ENCODE assay signal across 19 cellular contexts in the genomic region with DNA sequence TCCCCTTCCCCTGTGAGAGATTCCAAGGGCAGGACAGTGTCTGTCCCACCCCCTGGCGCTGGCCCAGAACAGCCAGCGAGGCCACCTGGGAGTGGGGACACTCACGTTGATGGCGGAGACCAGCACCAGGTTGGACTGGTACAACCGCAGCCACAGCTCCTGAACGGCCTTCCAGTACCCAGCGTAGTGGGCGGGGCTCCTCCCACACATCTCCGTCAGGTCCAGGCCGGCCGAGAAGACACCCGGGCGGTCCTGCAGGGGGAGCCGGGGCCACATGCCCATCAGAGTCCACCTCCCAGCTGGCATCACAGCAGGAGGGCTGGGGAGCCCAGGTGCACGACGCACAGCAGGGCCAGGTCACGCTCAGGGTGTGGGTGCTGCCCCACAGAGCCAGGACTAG. TPM values are rescaled to one million over a fixed set of nuclear protein-coding genes. Genes with fewer than 3 reads are reported as not detected.
DNase-seq lines count a peak whose midpoint lies in the region; ATAC-seq, FAIRE-seq and TF ChIP-seq lines count a peak whose summit lies in the region.
"Had no signal": no experiment of that assay in that cellular context is flagged by ENCODE, and none has a peak within 500 bp of the region (broad histone marks: within the 10 kb centered on the region; RNA-seq: fewer than 3 reads in every experiment).

No MANE protein-coding gene starts in this region.

- no peak overlapping the region for H4K5ac ChIP-seq in IMR-90 (ENCODE audit: low read depth, low read length)
- no peak overlapping the region for H4K5ac ChIP-seq in H1 (ENCODE audit: insufficient read length, low read depth, low read length)

- intact Hi-C loops in Right ventricle myocardium inferior (cut with DNase I) (no loop called here), IMR-90 (cut with micrococcal nuclease) (no loop called here)

- WGBS in IMR-90 (ENCODE audit: extremely low coverage in 2 of 2, insufficient read length in 1 of 2), 2 experiments: 88% methylated on average over 5 of the region's 17 CpGs; no CpG with 5 or more reads in 1 of the 2 experiments
- WGBS in H1 (ENCODE audit: extremely low coverage in 1 of 2, insufficient coverage in 1 of 2, insufficient read length in 1 of 2, insufficient replicate concordance in 2 of 2, low coverage in 1 of 2, low lambda C conversion rate in 2 of 2, missing lambda C conversion rate in 1 of 2), 2 experiments: 93% methylated on average over 17 of the region's 17 CpGs; no CpG with 5 or more reads in 1 of the 2 experiments

- POLR2A ChIA-PET in IMR-90 (lab: Charles Lee; ENCODE audit: unreplicated experiment): no interaction called here
- POLR2A ChIA-PET in H1 (lab: Charles Lee; ENCODE audit: partially characterized antibody): interaction anchor here (1.6 to 1.9 kb wide), 2 partner anchors 7 to 12 kb away, joined by 3 to 5 read pairs; no protein-coding TSS in a partner anchor

- TF ChIP-seq RAD21 in IMR-90 (IDR thresholded peaks at IDR 0.05; ENCODE audit: low read length) (no peak), H1 (IDR thresholded peaks at IDR 0.05 in 1 of 2, conservative IDR thresholded peaks at IDR 0.05 in 1 of 2; ENCODE audit: low read depth in 2 of 2, low read length in 2 of 2) (peak; percentile 13 to 39; a peak in 2 of 4 replicates)

- no peak overlapping the region for H2BK15ac ChIP-seq in IMR-90 (ENCODE audit: low read depth, low read length)
- no peak overlapping the region for H2BK15ac ChIP-seq in H1 (ENCODE audit: low read length)

- H3K56ac ChIP-seq in IMR-90 (ENCODE audit: extremely low read depth, insufficient read depth, low read length) (no peak overlapping the region), H1 (replicated peaks; ENCODE audit: insufficient read length, low read depth, low read length) (no peak overlapping the region)

- H3K4ac ChIP-seq in IMR-90 (ENCODE audit: low read depth, low read length) (no peak overlapping the region), H1 (replicated peaks; ENCODE audit: insufficient read length, low read depth, low read length) (no peak overlapping the region)

- 0 out of 2 replicates have a peak, but pooled peaks cover 2% of the 10 kb centered on the region for H3K9me1 ChIP-seq in IMR-90 (ENCODE audit: insufficient read depth, low read length)

- peak overlapping the region; percentile 42 for H2AK9ac ChIP-seq in IMR-90 (replicated peaks; ENCODE audit: low read depth, low read length, poor library complexity)

- H3K9ac ChIP-seq in IMR-90 (ENCODE audit: low read depth, low read length) (no peak overlapping the region), H1 (replicated peaks in 1 of 4; ENCODE audit: extremely low read depth in 1 of 4, low read depth in 3 of 4, low read length in 3 of 4) (no peak overlapping the region)

- no peak overlapping the region for H3K27ac ChIP-seq in cardiac muscle cell
- no peak overlapping the region for H3K27ac ChIP-seq in IMR-90 (ENCODE audit: insufficient read depth, low read length)
- H3K27ac ChIP-seq in H1 (ENCODE audit: low read depth, low read length): no peak overlapping the region
- H3K27ac ChIP-seq in osteoblast (ENCODE audit: low read depth, low read length): no peak overlapping the region

- H2BK12ac ChIP-seq in H1 (ENCODE audit: low read depth, low read length): no peak overlapping the region

- DNase-seq in cardiac muscle cell (ENCODE audit: low read depth in 1 of 2, low spot score in 1 of 2) (no peak), Right ventricle myocardium inferior (ENCODE audit: missing footprints) (no peak), IMR-90 (no peak), H1 (ENCODE audit: low read depth in 1 of 2, low spot score in 2 of 2) (no peak), osteoblast (ENCODE audit: insufficient read length, low spot score, missing footprints) (peak; percentile 82), NCI-H2029 (lab: John Stamatoyannopoulos, UW) (no peak), globus pallidus (ENCODE audit: low spot score) (no peak)
- DNase-seq: activated naive CD4-positive, alpha-beta T cell treated with anti-CD3 and anti-CD28 coated beads, Interleukin-2, amount 10 ng/mL, durations not matched to agents 7 days and 5 days; activated T-cell treated with anti-CD3 and anti-CD28 coated beads, Interleukin-2, amount 50 U/mL, for 24 hours; CD4-positive, CD25-positive, alpha-beta regulatory T cell; central memory CD4-positive, alpha-beta T cell; foreskin melanocyte; hippocampal formation; NCI-H187; NCI-H226; T-helper 9 cell had no signal

- no peak for TF ChIP-seq EP300 in H1 (IDR thresholded peaks at IDR 0.05; ENCODE audit: borderline replicate concordance in 1 of 2, low read depth in 2 of 2, low read length in 2 of 2)

- CTCF ChIA-PET in IMR-90 (lab: Yijun Ruan, JAX) (interaction anchor here (0.5 kb wide), 1 partner anchor 406 kb away, joined by 7 read pairs; no protein-coding TSS in a partner anchor), H1 (lab: Charles Lee; ENCODE audit: partially characterized antibody) (interaction anchor here (1.1 to 2.1 kb wide), 4 partner anchors 9 to 257 kb away, joined by 3 to 9 read pairs (median 4); a partner anchor contains a TSS)

- H3K4me1 ChIP-seq in cardiac muscle cell (ENCODE audit: low read depth): no peaks in the 10 kb centered on the region
- H3K4me1 ChIP-seq in IMR-90 (ENCODE audit: control insufficient read depth, insufficient read depth, low read length): no peaks in the 10 kb centered on the region
- H3K4me1 ChIP-seq in H1 (replicated peaks in 1 of 4; ENCODE audit: control insufficient read depth in 3 of 4, insufficient read depth in 4 of 4, low read length in 3 of 4): no peaks in the 10 kb centered on the region
- H3K4me1 ChIP-seq in osteoblast (ENCODE audit: insufficient read depth, low read length): no peaks in the 10 kb centered on the region

- H4K8ac ChIP-seq in IMR-90 (ENCODE audit: low read depth in 2 of 2, low read length in 2 of 2) (no peak overlapping the region), H1 (ENCODE audit: extremely low read depth, insufficient read depth, low read length) (no peak overlapping the region)

- H3K23me2 ChIP-seq in H1 (ENCODE audit: low read depth, low read length): no peaks in the 10 kb centered on the region

- H3K79me1 ChIP-seq in IMR-90 (ENCODE audit: low read depth in 1 of 2, low read length in 2 of 2) (peaks cover 14 to 31% of the 10 kb centered on the region in 2 experiments), H1 (ENCODE audit: low read depth, low read length) (no peaks in the 10 kb centered on the region; the same call in 1 of the 2 replicates)

- H3K36me3 ChIP-seq in cardiac muscle cell (peaks cover 19% of the 10 kb centered on the region), IMR-90 (ENCODE audit: control insufficient read depth, insufficient read depth, low read length) (peaks cover 51% of the 10 kb centered on the region), H1 (ENCODE audit: control insufficient read depth in 2 of 4, insufficient read depth in 4 of 4, low read length in 3 of 4) (peaks cover 18 to 44% (median 32%) of the 10 kb centered on the region in 4 experiments), osteoblast (ENCODE audit: insufficient read depth, low read length) (peaks cover 37% of the 10 kb centered on the region)

- H3K4me3 ChIP-seq in cardiac muscle cell (no peak overlapping the region), IMR-90 (ENCODE audit: insufficient read depth, low read depth, low read length) (no peak overlapping the region), H1 (ENCODE audit: extremely low read depth in 1 of 4, insufficient read depth in 2 of 4, low read depth in 3 of 4, low read length in 4 of 4) (no peak overlapping the region), osteoblast (ENCODE audit: insufficient read depth, low read length) (no peak overlapping the region)

- no peak overlapping the region for H2AFZ ChIP-seq in IMR-90 (replicated peaks; ENCODE audit: low read length, poor library complexity)
- no peak overlapping the region for H2AFZ ChIP-seq in H1 (ENCODE audit: low read length)
- no peak overlapping the region for H2AFZ ChIP-seq in osteoblast (ENCODE audit: low read length)

- TF ChIP-seq CTCF in cardiac muscle cell (IDR thresholded peaks at IDR 0.05; ENCODE audit: low read depth, low read length): peak; percentile 5
- no peak for TF ChIP-seq CTCF in IMR-90 (conservative IDR thresholded peaks at IDR 0.05; ENCODE audit: low read depth, low read length)
- peak; percentile 13 to 44 (median 41); a peak in 2 of 4 replicates for TF ChIP-seq CTCF in H1 (IDR thresholded peaks at IDR 0.05; ENCODE audit: control extremely low read depth in 1 of 3, insufficient read depth in 1 of 3, low read depth in 1 of 3, low read length in 3 of 3)
- TF ChIP-seq CTCF in osteoblast (IDR thresholded peaks at IDR 0.05; ENCODE audit: extremely low read depth, low read depth, low read length): no peak

- H2BK20ac ChIP-seq in IMR-90 (ENCODE audit: low read depth, low read length): no peak overlapping the region
- no peak overlapping the region for H2BK20ac ChIP-seq in H1 (ENCODE audit: low read length)

- no peak overlapping the region for H3K23ac ChIP-seq in IMR-90 (ENCODE audit: low read depth, low read length)
- H3K23ac ChIP-seq in H1 (ENCODE audit: insufficient read length): no peak overlapping the region

- FAIRE-seq in H1 (lab: Jason Lieb, UNC): no peak
- FAIRE-seq: RCC 7860 had no signal

- in situ Hi-C loops in IMR-90 (cut with MboI; ENCODE audit: low sequenced_read_pairs): no loop called here

- H4K20me1 ChIP-seq in IMR-90 (ENCODE audit: insufficient read depth, low read length): no peaks in the 10 kb centered on the region; the same call in none of the 2 replicates
- peaks cover 4 to 19% of the 10 kb centered on the region in 2 experiments for H4K20me1 ChIP-seq in H1 (replicated peaks in 1 of 2; ENCODE audit: control insufficient read depth in 1 of 2, insufficient read depth in 2 of 2, low read length in 2 of 2)
- peaks cover 10% of the 10 kb centered on the region for H4K20me1 ChIP-seq in osteoblast (ENCODE audit: insufficient read depth, low read length)

- H3K9me3 ChIP-seq in cardiac muscle cell (ENCODE audit: low read depth) (no peaks in the 10 kb centered on the region), IMR-90 (ENCODE audit: control insufficient read depth, insufficient read depth, low read length) (no peaks in the 10 kb centered on the region), H1 (ENCODE audit: insufficient read depth in 2 of 2, low read depth in 1 of 2, low read length in 1 of 2) (no peaks in the 10 kb centered on the region), osteoblast (ENCODE audit: low read depth, low read length) (no peaks in the 10 kb centered on the region)

- H4K91ac ChIP-seq in IMR-90 (ENCODE audit: insufficient read depth, low read depth, low read length) (no peak overlapping the region), H1 (replicated peaks; ENCODE audit: insufficient read length, low read length) (no peak overlapping the region)

- H3K18ac ChIP-seq in IMR-90 (ENCODE audit: low read depth, low read length) (no peak overlapping the region), H1 (ENCODE audit: extremely low read depth, low read length) (no peak overlapping the region)

- H3K4me2 ChIP-seq in IMR-90 (ENCODE audit: low read depth, low read length) (no peak overlapping the region), H1 (ENCODE audit: insufficient read depth in 1 of 2, low read depth in 2 of 2, low read length in 2 of 2) (no peak overlapping the region), osteoblast (ENCODE audit: insufficient read depth, low read length) (no peak overlapping the region)

- BruUV-seq in IMR-90 (replicated peaks; lab: Mats Ljungman, UMichigan): no TSS peak

- H2BK5ac ChIP-seq in IMR-90 (ENCODE audit: low read depth, low read length, poor library complexity, severe bottlenecking) (no peak overlapping the region), H1 (ENCODE audit: low read depth, low read length) (no peak overlapping the region)

- dilution Hi-C loops in IMR-90 (cut with HindIII; ENCODE audit: low sequenced_read_pairs, unreplicated experiment): no loop called here

- H2AK5ac ChIP-seq in IMR-90 (ENCODE audit: low read depth, low read length): no peak overlapping the region
- no peak overlapping the region for H2AK5ac ChIP-seq in H1 (ENCODE audit: low read depth, low read length)

- no peak for ATAC-seq in Right ventricle myocardium inferior
- ATAC-seq in IMR-90 (ENCODE audit: low read depth): no peak
- no peak for ATAC-seq in GM18870 (IDR thresholded peaks at IDR 0.05; ENCODE audit: unreplicated experiment)
- ATAC-seq: stimulated activated memory B cell treated with anti-CD40 and anti-IgM and Interleukin-4, amounts not matched to agents 10 μg/mL and 1 μg/mL and 100 μg/mL, for 72 hours had no signal

- TF ChIP-seq POLR2A in IMR-90 (IDR thresholded peaks at IDR 0.05; ENCODE audit: low read depth, low read length): no peak
- no peak for TF ChIP-seq POLR2A in H1 (IDR thresholded peaks at IDR 0.05; ENCODE audit: control extremely low read depth in 1 of 2, low read depth in 2 of 2, low read length in 2 of 2)

- H3K79me2 ChIP-seq in H1 (ENCODE audit: control insufficient read depth in 1 of 2, insufficient read depth in 2 of 2, low read length in 2 of 2) (peaks cover 0 to 8% of the 10 kb centered on the region in 2 experiments; a peak in 2 of 4 replicates), osteoblast (ENCODE audit: insufficient read depth, low read length) (peaks cover 7% of the 10 kb centered on the region)

- no peak overlapping the region for H3K14ac ChIP-seq in IMR-90 (replicated peaks; ENCODE audit: low read depth, low read length)
- H3K14ac ChIP-seq in H1 (ENCODE audit: insufficient read length): no peak overlapping the region

- H3K27me3 ChIP-seq in cardiac muscle cell: no peaks in the 10 kb centered on the region
- no peaks in the 10 kb centered on the region for H3K27me3 ChIP-seq in IMR-90 (ENCODE audit: control insufficient read depth, insufficient read depth, low read length)
- H3K27me3 ChIP-seq in H1 (replicated peaks in 1 of 4; ENCODE audit: control insufficient read depth in 3 of 4, extremely low read depth in 1 of 4, insufficient read depth in 3 of 4, low read length in 3 of 4): no peaks in the 10 kb centered on the region
- H3K27me3 ChIP-seq in osteoblast (ENCODE audit: insufficient read depth, low read length): no peaks in the 10 kb centered on the region

- H2BK120ac ChIP-seq in IMR-90 (ENCODE audit: low read depth, low read length) (no peak overlapping the region), H1 (replicated peaks; ENCODE audit: low read depth, low read length) (no peak overlapping the region)

RNA-seq across cellular contexts. Expression of a gene that starts 7.1 kb away (rescaled TPM):
- total RNA-seq in cardiac muscle cell (137 and 197 TPM in 2 replicates), Right ventricle myocardium inferior (205 TPM), IMR-90 (2012; rRNA removed) (20.3 TPM in 2 replicates), osteoblast (42.3 and 44.5 TPM in 2 replicates)
- polyA plus RNA-seq in cardiac muscle cell (343 and 407 TPM in 2 replicates), IMR-90 (2012; rRNA removed) (30.1 and 42.0 TPM in 2 replicates), H1 (2011; rRNA removed) (151 and 154 TPM in 2 replicates)
- polyA plus RNA-seq in IMR-90 (2012; cell fraction: cytosol; rRNA removed): 23.4 and 54.6 TPM in 2 replicates
- polyA plus RNA-seq in IMR-90 (2012; cell fraction: nucleus; rRNA removed; ENCODE audit: low replicate concordance): 26.2 and 57.7 TPM in 2 replicates
- 79.5 and 80.0 TPM in 2 replicates for total RNA-seq in H1 (2021; fragmentation: NEBNext Ultra II Directional; extraction: Animal tissue kit (Norgen Biotek cat#: 25700))
- 133 TPM for polyA plus RNA-seq in H1 (2011; cell fraction: cytosol; rRNA removed)
- 128 TPM for polyA plus RNA-seq in H1 (2011; cell fraction: nucleus; rRNA removed)
- polyA plus RNA-seq in H1 (2012, experiment 1 of 2): 67.8 to 120 TPM (median 104 TPM) in 4 replicates
- 83.0 TPM for polyA plus RNA-seq in H1 (2012, experiment 2 of 2)
- polyA plus RNA-seq in H1 (2013, experiment 1 of 2): 59.9 TPM
- polyA plus RNA-seq in H1 (2013, experiment 2 of 2): 52.9 TPM
- polyA minus RNA-seq in H1 (2011; rRNA and poly(A)+ RNA removed): 20.6 and 24.2 TPM in 2 replicates
- 42.8 TPM for polyA minus RNA-seq in H1 (2011; cell fraction: cytosol; rRNA and poly(A)+ RNA removed)
- 39.6 TPM for polyA minus RNA-seq in H1 (2011; cell fraction: nucleus; rRNA and poly(A)+ RNA removed)

RNA-seq across cellular contexts. Expression of a gene that starts 8.1 kb away (rescaled TPM):
- 1.1 and 1.5 TPM in 2 replicates for total RNA-seq in cardiac muscle cell
- polyA plus RNA-seq in cardiac muscle cell: 0.68 and 1.3 TPM in 2 replicates
- total RNA-seq in Right ventricle myocardium inferior: 0.49 TPM
- total RNA-seq in IMR-90 (2012; rRNA removed): 0.18 and 0.28 TPM in 2 replicates
- polyA plus RNA-seq in IMR-90 (2012; rRNA removed): 0.75 and 1.5 TPM in 2 replicates
- polyA plus RNA-seq in IMR-90 (2012; cell fraction: cytosol; rRNA removed): 0.51 and 0.56 TPM in 2 replicates
- polyA plus RNA-seq in IMR-90 (2012; cell fraction: nucleus; rRNA removed; ENCODE audit: low replicate concordance): 2.6 and 7.5 TPM in 2 replicates
- 0.19 and 0.35 TPM in 2 replicates for total RNA-seq in H1 (2021; fragmentation: NEBNext Ultra II Directional; extraction: Animal tissue kit (Norgen Biotek cat#: 25700))
- 0.75 and 0.97 TPM in 2 replicates for polyA plus RNA-seq in H1 (2011; rRNA removed)
- 0.41 TPM for polyA plus RNA-seq in H1 (2011; cell fraction: cytosol; rRNA removed)
- polyA plus RNA-seq in H1 (2011; cell fraction: nucleus; rRNA removed): 2.0 TPM
- 0.20 to 0.64 TPM (median 0.42 TPM) in 4 replicates for polyA plus RNA-seq in H1 (2012, experiment 1 of 2)
- 0.24 TPM for polyA plus RNA-seq in H1 (2012, experiment 2 of 2)
- polyA plus RNA-seq in H1 (2013, experiment 1 of 2): 0.28 TPM
- polyA plus RNA-seq in H1 (2013, experiment 2 of 2): 0.22 TPM
- 0.09 and 0.12 TPM in 2 replicates for polyA minus RNA-seq in H1 (2011; rRNA and poly(A)+ RNA removed)
- polyA minus RNA-seq in H1 (2011; cell fraction: cytosol; rRNA and poly(A)+ RNA removed): not detected
- polyA minus RNA-seq in H1 (2011; cell fraction: nucleus; rRNA and poly(A)+ RNA removed): 0.60 TPM
- 0.72 and 0.88 TPM in 2 replicates for total RNA-seq in osteoblast
- polyA plus RNA-seq: CD4-positive, CD25-positive, alpha-beta regulatory T cell had no signal

RNA-seq across cellular contexts. Expression of a gene that starts 20.9 kb away (rescaled TPM):
- total RNA-seq in cardiac muscle cell (48.1 and 55.4 TPM in 2 replicates), Right ventricle myocardium inferior (14.1 TPM), IMR-90 (2012; rRNA removed) (13.1 and 25.0 TPM in 2 replicates), osteoblast (30.9 and 31.5 TPM in 2 replicates)
- polyA plus RNA-seq in cardiac muscle cell (27.7 and 28.3 TPM in 2 replicates), IMR-90 (2012; rRNA removed) (33.0 and 39.6 TPM in 2 replicates), H1 (2011; rRNA removed) (27.0 and 34.2 TPM in 2 replicates)
- polyA plus RNA-seq in IMR-90 (2012; cell fraction: cytosol; rRNA removed): 14.6 and 22.6 TPM in 2 replicates
- 129 and 420 TPM in 2 replicates for polyA plus RNA-seq in IMR-90 (2012; cell fraction: nucleus; rRNA removed; ENCODE audit: low replicate concordance)
- total RNA-seq in H1 (2021; fragmentation: NEBNext Ultra II Directional; extraction: Animal tissue kit (Norgen Biotek cat#: 25700)): 21.9 and 22.2 TPM in 2 replicates
- polyA plus RNA-seq in H1 (2011; cell fraction: cytosol; rRNA removed): 31.8 TPM
- 122 TPM for polyA plus RNA-seq in H1 (2011; cell fraction: nucleus; rRNA removed)
- 10.7 to 22.9 TPM (median 21.9 TPM) in 4 replicates for polyA plus RNA-seq in H1 (2012, experiment 1 of 2)
- 12.4 TPM for polyA plus RNA-seq in H1 (2012, experiment 2 of 2)
- 15.0 TPM for polyA plus RNA-seq in H1 (2013, experiment 1 of 2)
- 11.6 TPM for polyA plus RNA-seq in H1 (2013, experiment 2 of 2)
- polyA minus RNA-seq in H1 (2011; rRNA and poly(A)+ RNA removed): 7.6 and 10.1 TPM in 2 replicates
- 18.4 TPM for polyA minus RNA-seq in H1 (2011; cell fraction: cytosol; rRNA and poly(A)+ RNA removed)
- 24.6 TPM for polyA minus RNA-seq in H1 (2011; cell fraction: nucleus; rRNA and poly(A)+ RNA removed)

RNA-seq across cellular contexts. Expression of a gene that starts 23.6 kb away (rescaled TPM):
- total RNA-seq in cardiac muscle cell: 182 and 220 TPM in 2 replicates
- polyA plus RNA-seq in cardiac muscle cell: 319 and 398 TPM in 2 replicates
- total RNA-seq in Right ventricle myocardium inferior: 105 TPM
- total RNA-seq in IMR-90 (2012; rRNA removed): 57.5 and 65.0 TPM in 2 replicates
- 192 and 194 TPM in 2 replicates for polyA plus RNA-seq in IMR-90 (2012; rRNA removed)
- polyA plus RNA-seq in IMR-90 (2012; cell fraction: cytosol; rRNA removed): 216 and 218 TPM in 2 replicates
- 233 and 331 TPM in 2 replicates for polyA plus RNA-seq in IMR-90 (2012; cell fraction: nucleus; rRNA removed; ENCODE audit: low replicate concordance)
- total RNA-seq in H1 (2021; fragmentation: NEBNext Ultra II Directional; extraction: Animal tissue kit (Norgen Biotek cat#: 25700)): 330 and 357 TPM in 2 replicates
- 350 and 516 TPM in 2 replicates for polyA plus RNA-seq in H1 (2011; rRNA removed)
- polyA plus RNA-seq in H1 (2011; cell fraction: cytosol; rRNA removed): 390 TPM
- 343 TPM for polyA plus RNA-seq in H1 (2011; cell fraction: nucleus; rRNA removed)
- 265 to 341 TPM (median 323 TPM) in 4 replicates for polyA plus RNA-seq in H1 (2012, experiment 1 of 2)
- 331 TPM for polyA plus RNA-seq in H1 (2012, experiment 2 of 2)
- polyA plus RNA-seq in H1 (2013, experiment 1 of 2): 282 TPM
- polyA plus RNA-seq in H1 (2013, experiment 2 of 2): 281 TPM
- 137 and 199 TPM in 2 replicates for polyA minus RNA-seq in H1 (2011; rRNA and poly(A)+ RNA removed)
- 150 TPM for polyA minus RNA-seq in H1 (2011; cell fraction: cytosol; rRNA and poly(A)+ RNA removed)
- 141 TPM for polyA minus RNA-seq in H1 (2011; cell fraction: nucleus; rRNA and poly(A)+ RNA removed)
- total RNA-seq in osteoblast: 64.2 and 81.1 TPM in 2 replicates

RNA-seq across cellular contexts. Expression of a gene that starts 29.7 kb away (rescaled TPM):
- total RNA-seq in cardiac muscle cell: 43.2 and 61.8 TPM in 2 replicates
- polyA plus RNA-seq in cardiac muscle cell: 41.9 and 57.9 TPM in 2 replicates
- 35.1 TPM for total RNA-seq in Right ventricle myocardium inferior
- total RNA-seq in IMR-90 (2012; rRNA removed): 4.1 and 5.8 TPM in 2 replicates
- 9.4 and 13.5 TPM in 2 replicates for polyA plus RNA-seq in IMR-90 (2012; rRNA removed)
- 4.6 and 13.7 TPM in 2 replicates for polyA plus RNA-seq in IMR-90 (2012; cell fraction: cytosol; rRNA removed)
- polyA plus RNA-seq in IMR-90 (2012; cell fraction: nucleus; rRNA removed; ENCODE audit: low replicate concordance): 17.4 and 43.8 TPM in 2 replicates
- 30.9 and 32.6 TPM in 2 replicates for total RNA-seq in H1 (2021; fragmentation: NEBNext Ultra II Directional; extraction: Animal tissue kit (Norgen Biotek cat#: 25700))
- 55.9 and 63.9 TPM in 2 replicates for polyA plus RNA-seq in H1 (2011; rRNA removed)
- 44.0 TPM for polyA plus RNA-seq in H1 (2011; cell fraction: cytosol; rRNA removed)
- 81.1 TPM for polyA plus RNA-seq in H1 (2011; cell fraction: nucleus; rRNA removed)
- 20.8 to 40.2 TPM (median 35.0 TPM) in 4 replicates for polyA plus RNA-seq in H1 (2012, experiment 1 of 2)
- polyA plus RNA-seq in H1 (2012, experiment 2 of 2): 26.7 TPM
- 54.8 TPM for polyA plus RNA-seq in H1 (2013, experiment 1 of 2)
- polyA plus RNA-seq in H1 (2013, experiment 2 of 2): 48.7 TPM
- polyA minus RNA-seq in H1 (2011; rRNA and poly(A)+ RNA removed): 9.5 and 10.9 TPM in 2 replicates
- polyA minus RNA-seq in H1 (2011; cell fraction: cytosol; rRNA and poly(A)+ RNA removed): 18.8 TPM
- 28.7 TPM for polyA minus RNA-seq in H1 (2011; cell fraction: nucleus; rRNA and poly(A)+ RNA removed)
- 14.1 and 14.4 TPM in 2 replicates for total RNA-seq in osteoblast

Comparison
In these comparisons a context has a peak if more than half of its experiments do, and no peak if none do; other contexts are left out.
1. CTCF ChIP-seq: peak in cardiac muscle cell (single experiment) and H1 (3 of 3); none in IMR-90 (single experiment) and osteoblast (single experiment).